ENCODE assay signal across 12 cellular contexts in genomic region chr1:100361249-100362089, GRCh38. TPM values are rescaled to one million over a fixed set of nuclear protein-coding genes. Genes with fewer than 3 reads are reported as not detected.
DNase-seq lines count a peak whose midpoint lies in the region; ATAC-seq, FAIRE-seq and TF ChIP-seq lines count a peak whose summit lies in the region.
"Had no signal": no experiment of that assay in that cellular context is flagged by ENCODE, and none has a peak within 500 bp of the region (broad histone marks: within the 10 kb centered on the region; RNA-seq: fewer than 3 reads in every experiment).

No MANE protein-coding gene starts in this region.

- no peak for TF ChIP-seq CTCF in osteocyte (IDR thresholded peaks at IDR 0.05)
- TF ChIP-seq CTCF in kidney (IDR thresholded peaks at IDR 0.05; ENCODE audit: borderline replicate concordance, extremely low read depth, insufficient read depth): no peak

- H3K27ac ChIP-seq in ectodermal cell (ENCODE audit: insufficient read depth, low read depth, low read length, poor library complexity, severe bottlenecking): peak overlapping the region; percentile 68
- peak overlapping the region in 1 of 2 donors; percentile 42 for H3K27ac ChIP-seq in kidney (ENCODE audit: low read depth in 2 of 2, low read length in 2 of 2)
- H3K27ac ChIP-seq: SJSA1 had no signal

- WGBS in ectodermal cell, 2 experiments: 47 to 52% methylated on average over 5 of the region's 5 CpGs

- no peak overlapping the region for H3K9ac ChIP-seq in kidney (ENCODE audit: low read length in 2 of 2)

- H3K36me3 ChIP-seq in ectodermal cell (ENCODE audit: control insufficient read depth, insufficient read depth, low read length) (peaks cover 4% of the 10 kb centered on the region), kidney (ENCODE audit: control insufficient read depth in 1 of 2, insufficient read depth in 2 of 2, low read length in 2 of 2) (no peaks in the 10 kb centered on the region)
- H3K36me3 ChIP-seq: MG63, SJSA1 had no signal

- intact Hi-C loops in kidney (cut with DNase I): no loop called here

- no peak for DNase-seq in T-helper 2 cell treated with Interferon-gamma antibody and Interleukin-4, amounts not matched to agents 5 μg/mL and 100 μg/mL, for 36 hours (ENCODE audit: low spot score)
- no peak for DNase-seq in T-helper 2 cell
- DNase-seq in T-helper 17 cell: no peak
- no peak for DNase-seq in osteocyte (ENCODE audit: extremely low spot score, unreplicated experiment)
- no peak for DNase-seq in OCI-M2 (lab: John Stamatoyannopoulos, UW; ENCODE audit: unreplicated experiment)
- no peak for DNase-seq in kidney
- DNase-seq in effector CD4-positive, alpha-beta T cell: no peak
- DNase-seq: NCI-H510A; stimulated activated CD4-positive, alpha-beta T cell treated with anti-CD3 and anti-CD28 coated beads, Interleukin-2, amount 100 ng/mL, for 24 hours had no signal

- H3K4me3 Mint-ChIP-seq in T-helper 2 cell treated with Interferon-gamma antibody and Interleukin-4, amounts not matched to agents 5 μg/mL and 100 μg/mL, for 36 hours: no peak overlapping the region
- H3K4me3 Mint-ChIP-seq in T-helper 17 cell (peak overlapping the region; percentile 82), osteocyte (ENCODE audit: unreplicated experiment) (no peak overlapping the region)

- H3K27ac Mint-ChIP-seq in T-helper 2 cell treated with Interferon-gamma antibody and Interleukin-4, amounts not matched to agents 5 μg/mL and 100 μg/mL, for 36 hours: peak overlapping the region; percentile 42
- H3K27ac Mint-ChIP-seq in T-helper 17 cell (peak overlapping the region; percentile 100), osteocyte (ENCODE audit: unreplicated experiment) (peak overlapping the region; percentile 36)

- no peaks in the 10 kb centered on the region for H3K9me3 ChIP-seq in T-helper 17 cell (ENCODE audit: control insufficient read depth, low read length, poor library complexity, severe bottlenecking)
- H3K9me3 ChIP-seq in ectodermal cell (ENCODE audit: control insufficient read depth, low read length): no peaks in the 10 kb centered on the region
- H3K9me3 ChIP-seq in kidney (ENCODE audit: control insufficient read depth in 1 of 2, low read length in 2 of 2): no peaks in the 10 kb centered on the region
- H3K9me3 ChIP-seq: MG63, SJSA1 had no signal

- H3K27me3 ChIP-seq in ectodermal cell (ENCODE audit: control insufficient read depth, insufficient read depth, low read length, poor library complexity, severe bottlenecking): no peaks in the 10 kb centered on the region
- H3K27me3 ChIP-seq: MG63, SJSA1 had no signal

- no peaks in the 10 kb centered on the region for H3K27me3 Mint-ChIP-seq in T-helper 2 cell treated with Interferon-gamma antibody and Interleukin-4, amounts not matched to agents 5 μg/mL and 100 μg/mL, for 36 hours (ENCODE audit: low read depth)
- no peaks in the 10 kb centered on the region for H3K27me3 Mint-ChIP-seq in T-helper 17 cell
- no peaks in the 10 kb centered on the region for H3K27me3 Mint-ChIP-seq in osteocyte (ENCODE audit: unreplicated experiment)

- H3K9me3 Mint-ChIP-seq in T-helper 2 cell treated with Interferon-gamma antibody and Interleukin-4, amounts not matched to agents 5 μg/mL and 100 μg/mL, for 36 hours: no peaks in the 10 kb centered on the region
- no peaks in the 10 kb centered on the region for H3K9me3 Mint-ChIP-seq in osteocyte (ENCODE audit: unreplicated experiment)

- peaks cover 56% of the 10 kb centered on the region for H3K36me3 Mint-ChIP-seq in T-helper 2 cell treated with Interferon-gamma antibody and Interleukin-4, amounts not matched to agents 5 μg/mL and 100 μg/mL, for 36 hours (ENCODE audit: low read depth)
- H3K36me3 Mint-ChIP-seq in T-helper 17 cell (ENCODE audit: low read depth) (peaks cover 20% of the 10 kb centered on the region), osteocyte (ENCODE audit: unreplicated experiment) (no peaks in the 10 kb centered on the region)

- H3K4me3 ChIP-seq in ectodermal cell (ENCODE audit: insufficient read depth, low read depth, low read length) (no peak overlapping the region), kidney (ENCODE audit: low read length in 2 of 2) (no peak overlapping the region)
- H3K4me3 ChIP-seq: MG63, SJSA1 had no signal

- H3K4me1 Mint-ChIP-seq in T-helper 2 cell treated with Interferon-gamma antibody and Interleukin-4, amounts not matched to agents 5 μg/mL and 100 μg/mL, for 36 hours (ENCODE audit: low read depth): peaks cover 41% of the 10 kb centered on the region
- H3K4me1 Mint-ChIP-seq in T-helper 17 cell (peaks cover 70% of the 10 kb centered on the region), osteocyte (ENCODE audit: unreplicated experiment) (peaks cover 22% of the 10 kb centered on the region)

- no peak for FAIRE-seq in kidney (lab: Jason Lieb, UNC)

- no peak for ATAC-seq in T-helper 17 cell

- H3K4me1 ChIP-seq in ectodermal cell (ENCODE audit: control insufficient read depth, insufficient read depth, low read length) (peaks cover 36% of the 10 kb centered on the region), kidney (ENCODE audit: control insufficient read depth in 1 of 2, insufficient read depth in 1 of 2, low read depth in 1 of 2, low read length in 2 of 2) (peaks cover 0 to 9% of the 10 kb centered on the region in 2 donors)
- H3K4me1 ChIP-seq: SJSA1 had no signal

RNA-seq across cellular contexts. Expression of gene CDC14A, which starts 9.2 kb away (rescaled TPM):
- total RNA-seq in T-helper 17 cell (100 to 1,000 TPM; 186 to 281 TPM), osteocyte (2.8 and 3.9 TPM in 2 replicates), kidney (11.9 TPM)
- 13.8 TPM for polyA plus RNA-seq in ectodermal cell (2013, experiment 1 of 4)
- 15.2 TPM for polyA plus RNA-seq in ectodermal cell (2013, experiment 2 of 4)
- polyA plus RNA-seq in ectodermal cell (2013, experiment 3 of 4): 13.3 TPM
- 16.1 TPM for polyA plus RNA-seq in ectodermal cell (2013, experiment 4 of 4)
- polyA plus RNA-seq in kidney (ENCODE audit: insufficient read depth, low read depth, low replicate concordance): 4.7 TPM

Comparison
In these comparisons a context has a peak if more than half of its experiments do, and no peak if none do; other contexts are left out.
1. H3K27ac Mint-ChIP-seq: peak in every context shown above with its lines; median percentile 100 in T-helper 17 cell; 42 in T-helper 2 cell treated with Interferon-gamma antibody and Interleukin-4, amounts not matched to agents 5 μg/mL and 100 μg/mL, for 36 hours; 36 in osteocyte.
2. RNA of gene CDC14A, which starts 9.2 kb away (total RNA-seq): 186 to 281 TPM in T-helper 17 cell; 11.9 TPM in kidney (single experiment) and 2.8 to 3.9 TPM in osteocyte; every median in the first group is over 10 times any median in the second.